ENCODE assay signal across 7 cellular contexts in genomic region chr2:127080941-127081769, GRCh38. TPM values are rescaled to one million over a fixed set of nuclear protein-coding genes. Genes with fewer than 3 reads are reported as not detected.
DNase-seq lines count a peak whose midpoint lies in the region; ATAC-seq and TF ChIP-seq lines count a peak whose summit lies in the region.

No MANE protein-coding gene starts in this region.

- peaks cover 77% of the 10 kb centered on the region for H3K4me1 Mint-ChIP-seq in activated CD4-positive, alpha-beta memory T cell treated with anti-CD3 and anti-CD28 coated beads, Interleukin-2, amount 10 ng/mL, durations not matched to agents 7 days and 5 days

- TF ChIP-seq CTCF in fibroblast of mammary gland (conservative IDR thresholded peaks at IDR 0.05; ENCODE audit: control insufficient read depth, insufficient read depth, low read depth, low read length): no peak

- H3K36me3 Mint-ChIP-seq in activated CD4-positive, alpha-beta memory T cell treated with anti-CD3 and anti-CD28 coated beads, Interleukin-2, amount 10 ng/mL, durations not matched to agents 7 days and 5 days (ENCODE audit: low read depth): peaks cover 22% of the 10 kb centered on the region

- POLR2A ChIA-PET in activated CD4-positive, alpha-beta memory T cell treated with anti-CD3 and anti-CD28 coated beads, Interleukin-2, amount 10 ng/mL, durations not matched to agents 7 days and 5 days (lab: Charles Lee): interaction anchor here (0.5 to 4.0 kb wide), 17 partner anchors 8 to 1010 kb away, joined by 3 to 26 read pairs (median 4); partner anchors contain the start of genes BIN1, IWS1, SFT2D3 and UGGT1

- peak overlapping the region; percentile 87 for H3K4me3 Mint-ChIP-seq in activated CD4-positive, alpha-beta memory T cell treated with anti-CD3 and anti-CD28 coated beads, Interleukin-2, amount 10 ng/mL, durations not matched to agents 7 days and 5 days

- H3K27me3 Mint-ChIP-seq in activated CD4-positive, alpha-beta memory T cell treated with anti-CD3 and anti-CD28 coated beads, Interleukin-2, amount 10 ng/mL, durations not matched to agents 7 days and 5 days: no peaks in the 10 kb centered on the region

- peak overlapping the region; percentile 95 for H3K27ac Mint-ChIP-seq in activated CD4-positive, alpha-beta memory T cell treated with anti-CD3 and anti-CD28 coated beads, Interleukin-2, amount 10 ng/mL, durations not matched to agents 7 days and 5 days

- H3K9me3 Mint-ChIP-seq in activated CD4-positive, alpha-beta memory T cell treated with anti-CD3 and anti-CD28 coated beads, Interleukin-2, amount 10 ng/mL, durations not matched to agents 7 days and 5 days: no peaks in the 10 kb centered on the region

- CTCF ChIA-PET in activated CD4-positive, alpha-beta memory T cell treated with anti-CD3 and anti-CD28 coated beads, Interleukin-2, amount 10 ng/mL, durations not matched to agents 7 days and 5 days (lab: Charles Lee): interaction anchor here (1.2 to 7.2 kb wide), 2 partner anchors 10 to 13 kb away, joined by 4 to 59 read pairs; no protein-coding TSS in a partner anchor

- ATAC-seq in GM19395 (IDR thresholded peaks at IDR 0.05; ENCODE audit: unreplicated experiment): peak; percentile 44
- ATAC-seq in HG03342 (IDR thresholded peaks at IDR 0.05; ENCODE audit: unreplicated experiment): peak; percentile 36

- peak; percentile 58 for DNase-seq in activated CD4-positive, alpha-beta memory T cell treated with anti-CD3 and anti-CD28 coated beads, Interleukin-2, amount 10 ng/mL, durations not matched to agents 7 days and 5 days
- DNase-seq in fibroblast of mammary gland (ENCODE audit: low read depth) (peak; percentile 68), OCI-M2 (lab: John Stamatoyannopoulos, UW; ENCODE audit: unreplicated experiment) (no peak), SW 1271 (lab: John Stamatoyannopoulos, UW) (no peak)
- peak; percentile 41 to 44 for DNase-seq in stimulated activated CD4-positive, alpha-beta T cell treated with anti-CD3 and anti-CD28 coated beads, Interleukin-4, amount 100 ng/mL, for 48 hours (ENCODE audit: low read depth in 2 of 2)

- H3K4me3 ChIP-seq in fibroblast of mammary gland (ENCODE audit: control insufficient read depth, low read depth, low read length): no peak overlapping the region

RNA-seq across cellular contexts. Expression of gene BIN1, which starts 25.8 kb away (rescaled TPM):
- total RNA-seq in activated CD4-positive, alpha-beta memory T cell treated with anti-CD3 and anti-CD28 coated beads, Interleukin-2, amount 10 ng/mL, durations not matched to agents 7 days and 5 days: 100 to 1,000 TPM; 130 to 131 TPM

Comparison
In these comparisons a context has a peak if more than half of its experiments do, and no peak if none do; other contexts are left out.
1. DNase-seq: peak in activated CD4-positive, alpha-beta memory T cell treated with anti-CD3 and anti-CD28 coated beads, Interleukin-2, amount 10 ng/mL, durations not matched to agents 7 days and 5 days (single experiment), fibroblast of mammary gland (single experiment) and stimulated activated CD4-positive, alpha-beta T cell treated with anti-CD3 and anti-CD28 coated beads, Interleukin-4, amount 100 ng/mL, for 48 hours (2 of 2); none in OCI-M2 (single experiment) and SW 1271 (0 of 2).